ENCODE assay signal across 7 cellular contexts in the genomic region with DNA sequence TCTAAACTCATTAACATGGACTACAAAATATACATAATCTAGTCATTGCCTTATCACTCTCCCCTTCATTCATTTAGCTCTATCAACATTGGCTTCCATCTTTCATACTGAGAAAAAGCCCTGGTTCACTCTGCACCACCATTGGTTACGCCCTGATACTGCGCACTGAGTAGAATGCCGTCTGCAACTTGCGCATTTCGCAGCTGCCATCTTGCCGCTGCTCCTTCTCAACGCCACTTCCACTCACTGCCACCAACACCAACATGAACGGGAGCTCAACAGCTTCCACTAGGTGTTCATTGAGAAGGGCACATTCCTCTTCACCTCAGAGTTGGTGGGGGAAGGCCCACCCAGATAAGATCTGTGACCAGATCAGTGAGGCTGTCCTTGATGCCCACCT.
"Had no signal": no experiment of that assay in that cellular context is flagged by ENCODE, and none has a peak within 500 bp of the region (broad histone marks: within the 10 kb centered on the region; RNA-seq: fewer than 3 reads in every experiment).

No MANE protein-coding gene starts in this region.

- FAIRE-seq: H54, HTR-8/SVneo had no signal

- H3K4me3 ChIP-seq: GM23248 had no signal

- DNase-seq: GM23248, GOT3, H9, HCEC 1CT, KG1 had no signal

- H2AFZ ChIP-seq: GM23248 had no signal

- H3K9ac ChIP-seq: GM23248 had no signal

- H3K27ac ChIP-seq: GM23248 had no signal
